ENCODE assay signal across 21 cellular contexts in genomic region chr11:106467486-106467885, GRCh38.
DNase-seq lines count a peak whose midpoint lies in the region; ATAC-seq and TF ChIP-seq lines count a peak whose summit lies in the region.
"Had no signal": no experiment of that assay in that cellular context is flagged by ENCODE, and none has a peak within 500 bp of the region (broad histone marks: within the 10 kb centered on the region; RNA-seq: fewer than 3 reads in every experiment).

No MANE protein-coding gene starts in this region.

- no peaks in the 10 kb centered on the region for H3K9me3 ChIP-seq in IMR-90 (ENCODE audit: control insufficient read depth, insufficient read depth, low read length)
- H3K9me3 ChIP-seq in body of pancreas = no peaks in the 10 kb centered on the region
- H3K9me3 ChIP-seq in mesodermal cell (ENCODE audit: control insufficient read depth, low read length) = no peaks in the 10 kb centered on the region
- H3K9me3 ChIP-seq in osteoblast (ENCODE audit: low read depth, low read length) = no peaks in the 10 kb centered on the region
- H3K9me3 ChIP-seq: A549, BE2C, SJCRH30 had no signal

- peaks cover 52% of the 10 kb centered on the region for H3K4me1 Mint-ChIP-seq in type B pancreatic cell (ENCODE audit: unreplicated experiment)
- H3K4me1 Mint-ChIP-seq: CD4-positive, CD25-positive, alpha-beta regulatory T cell had no signal

- no peaks in the 10 kb centered on the region for H3K36me3 Mint-ChIP-seq in type B pancreatic cell
- H3K36me3 Mint-ChIP-seq: CD4-positive, CD25-positive, alpha-beta regulatory T cell had no signal

- H3K4me3 ChIP-seq in IMR-90 (ENCODE audit: insufficient read depth, low read depth, low read length) (no peak overlapping the region), body of pancreas (no peak overlapping the region), mesodermal cell (ENCODE audit: extremely low read depth, insufficient read depth, low read length, poor library complexity, severe bottlenecking) (no peak overlapping the region), osteoblast (ENCODE audit: insufficient read depth, low read length) (no peak overlapping the region)
- H3K4me3 ChIP-seq: A549 had no signal

- intact Hi-C loops in IMR-90 (cut with micrococcal nuclease) (loop anchor here (2.0 to 10.0 kb wide), 2 partner anchors 69 to 393 kb away; partner anchors contain the start of genes AASDHPPT and KBTBD3), body of pancreas (cut with DNase I) (no loop called here)

- peak overlapping the region in 1 of 2 experiments; percentile 60; a peak in 2 of 4 replicates for H4K8ac ChIP-seq in IMR-90 (ENCODE audit: low read depth in 2 of 2, low read length in 2 of 2)

- H3K4ac ChIP-seq in IMR-90 (ENCODE audit: low read depth, low read length) = peak overlapping the region; percentile 82; the same call in 1 of the 2 replicates

- no peak overlapping the region for H3K56ac ChIP-seq in IMR-90 (ENCODE audit: extremely low read depth, insufficient read depth, low read length)

- H3K27me3 ChIP-seq in IMR-90 (ENCODE audit: control insufficient read depth, insufficient read depth, low read length) (no peaks in the 10 kb centered on the region), body of pancreas (no peaks in the 10 kb centered on the region), osteoblast (ENCODE audit: insufficient read depth, low read length) (no peaks in the 10 kb centered on the region)
- H3K27me3 ChIP-seq: BE2C, SJCRH30 had no signal

- no peak for TF ChIP-seq RAD21 in IMR-90 (IDR thresholded peaks at IDR 0.05; ENCODE audit: low read length)

- no peaks in the 10 kb centered on the region for H4K20me1 ChIP-seq in IMR-90 (ENCODE audit: insufficient read depth, low read length)
- no peaks in the 10 kb centered on the region for H4K20me1 ChIP-seq in osteoblast (ENCODE audit: insufficient read depth, low read length)

- no peak overlapping the region for H3K9ac ChIP-seq in IMR-90 (ENCODE audit: low read depth, low read length)

- H3K36me3 ChIP-seq in IMR-90 (ENCODE audit: control insufficient read depth, insufficient read depth, low read length) (no peaks in the 10 kb centered on the region), body of pancreas (replicated peaks in 1 of 2; ENCODE audit: insufficient read depth in 1 of 2, low read depth in 2 of 2) (no peaks in the 10 kb centered on the region), mesodermal cell (ENCODE audit: control insufficient read depth, insufficient read depth, low read length) (no peaks in the 10 kb centered on the region), osteoblast (ENCODE audit: insufficient read depth, low read length) (no peaks in the 10 kb centered on the region)
- H3K36me3 ChIP-seq: BE2C, SJCRH30 had no signal

- H3K9me3 Mint-ChIP-seq in type B pancreatic cell = no peaks in the 10 kb centered on the region
- H3K9me3 Mint-ChIP-seq: H9, HFFc6 had no signal

- POLR2A ChIA-PET in IMR-90 (lab: Charles Lee; ENCODE audit: unreplicated experiment) = no interaction called here

- CTCF ChIA-PET in IMR-90 (lab: Yijun Ruan, JAX) = no interaction called here

- H3K9me1 ChIP-seq in IMR-90 (ENCODE audit: insufficient read depth, low read length) = no peaks in the 10 kb centered on the region; the same call in 1 of the 2 replicates

- no peak overlapping the region for H3K23ac ChIP-seq in IMR-90 (ENCODE audit: low read depth, low read length)

- H3K4me2 ChIP-seq in IMR-90 (ENCODE audit: low read depth, low read length) = no peak overlapping the region
- H3K4me2 ChIP-seq in osteoblast (ENCODE audit: insufficient read depth, low read length) = no peak overlapping the region

- dilution Hi-C loops in IMR-90 (cut with HindIII; ENCODE audit: low sequenced_read_pairs, unreplicated experiment) = no loop called here

- peak overlapping the region; percentile 58; the same call in 1 of the 2 replicates for H4K91ac ChIP-seq in IMR-90 (ENCODE audit: insufficient read depth, low read depth, low read length)

- H2AFZ ChIP-seq in IMR-90 (replicated peaks; ENCODE audit: low read length, poor library complexity) (no peak overlapping the region), osteoblast (ENCODE audit: low read length) (no peak overlapping the region)

- peak overlapping the region; percentile 84; the same call in 1 of the 2 replicates for H4K5ac ChIP-seq in IMR-90 (ENCODE audit: low read depth, low read length)

- ATAC-seq in IMR-90 (ENCODE audit: low read depth) = no peak
- no peak for ATAC-seq in body of pancreas
- ATAC-seq: A549 had no signal

- no TSS peak for BruUV-seq in IMR-90 (replicated peaks; lab: Mats Ljungman, UMichigan)

- H2AK9ac ChIP-seq in IMR-90 (replicated peaks; ENCODE audit: low read depth, low read length, poor library complexity) = no peak overlapping the region

- H3K27me3 Mint-ChIP-seq in type B pancreatic cell = peaks cover 17% of the 10 kb centered on the region

- TF ChIP-seq CTCF in IMR-90 (conservative IDR thresholded peaks at IDR 0.05; ENCODE audit: low read depth, low read length) (no peak), body of pancreas (IDR thresholded peaks at IDR 0.05) (no peak), type B pancreatic cell (conservative IDR thresholded peaks at IDR 0.05) (no peak), osteoblast (IDR thresholded peaks at IDR 0.05; ENCODE audit: extremely low read depth, low read depth, low read length) (no peak)

- peak overlapping the region; percentile 83; the same call in 1 of the 2 replicates for H3K14ac ChIP-seq in IMR-90 (replicated peaks; ENCODE audit: low read depth, low read length)

- DNase-seq in IMR-90 (no peak), body of pancreas (no peak), type B pancreatic cell (ENCODE audit: extremely low spot score, unreplicated experiment) (no peak), KBM-7 (no peak), Kasumi-1 (lab: John Stamatoyannopoulos, UW) (no peak), osteoblast (ENCODE audit: insufficient read length, low spot score, missing footprints) (no peak)
- DNase-seq: BE2C; CD4-positive, CD25-positive, alpha-beta regulatory T cell; COR-L47; DMS 273 treated with DMSO at 0.1 percent for 48 hours; H9; KG1; MV-4-11; NCI-H1694 treated with DMSO at 0.1 percent for 48 hours; NCI-H2081 treated with DMSO at 0.1 percent for 48 hours; NCI-H526 treated with DMSO at 0.1 percent for 48 hours; OCI-M1 had no signal

- TF ChIP-seq POLR2A in IMR-90 (IDR thresholded peaks at IDR 0.05; ENCODE audit: low read depth, low read length) (no peak), body of pancreas (IDR thresholded peaks at IDR 0.05) (no peak)

- H2AK5ac ChIP-seq in IMR-90 (ENCODE audit: low read depth, low read length) = 0 out of 2 replicates have a peak overlapping the region, but pooled peaks have one; percentile 59

- in situ Hi-C loops in IMR-90 (cut with MboI; ENCODE audit: low sequenced_read_pairs) = no loop called here
- in situ Hi-C loops in KBM-7 (cut with MboI; ENCODE audit: low pct_unique_long_range_greater_than_20kb, low sequenced_read_pairs) = no loop called here

- no peaks in the 10 kb centered on the region for H3K79me1 ChIP-seq in IMR-90 (ENCODE audit: low read depth in 1 of 2, low read length in 2 of 2)

- peak overlapping the region; percentile 76 for H2BK5ac ChIP-seq in IMR-90 (ENCODE audit: low read depth, low read length, poor library complexity, severe bottlenecking)

- no peaks in the 10 kb centered on the region for H3K79me2 ChIP-seq in osteoblast (ENCODE audit: insufficient read depth, low read length)

- no peak overlapping the region for H3K27ac ChIP-seq in IMR-90 (ENCODE audit: insufficient read depth, low read length)
- H3K27ac ChIP-seq in body of pancreas = peak overlapping the region in 3 of 4 donors; percentile 23 to 73 (median 46)
- peak overlapping the region; percentile 91 for H3K27ac ChIP-seq in mesodermal cell (ENCODE audit: low read depth, low read length, severe bottlenecking)
- no peak overlapping the region for H3K27ac ChIP-seq in osteoblast (ENCODE audit: low read depth, low read length)
- H3K27ac ChIP-seq: SJCRH30 had no signal

- peak overlapping the region; percentile 35 for H3K27ac Mint-ChIP-seq in type B pancreatic cell
- H3K27ac Mint-ChIP-seq: CD4-positive, CD25-positive, alpha-beta regulatory T cell; H9 had no signal

- peak overlapping the region; percentile 24; the same call in 1 of the 3 replicates for H2BK15ac ChIP-seq in IMR-90 (ENCODE audit: low read depth, low read length)

- H3K4me1 ChIP-seq in IMR-90 (ENCODE audit: control insufficient read depth, insufficient read depth, low read length) = peaks cover 17% of the 10 kb centered on the region
- H3K4me1 ChIP-seq in body of pancreas = peaks cover 48% of the 10 kb centered on the region
- peaks cover 86% of the 10 kb centered on the region for H3K4me1 ChIP-seq in mesodermal cell (ENCODE audit: control insufficient read depth, insufficient read depth, low read length, poor library complexity, severe bottlenecking)
- peaks cover 24% of the 10 kb centered on the region for H3K4me1 ChIP-seq in osteoblast (ENCODE audit: insufficient read depth, low read length)
- H3K4me1 ChIP-seq: BE2C had no signal

- H2BK20ac ChIP-seq in IMR-90 (ENCODE audit: low read depth, low read length) = peak overlapping the region; percentile 82

- H2BK120ac ChIP-seq in IMR-90 (ENCODE audit: low read depth, low read length) = peak overlapping the region; percentile 85

- peak overlapping the region; percentile 40 for H3K4me3 Mint-ChIP-seq in type B pancreatic cell
- H3K4me3 Mint-ChIP-seq: CD4-positive, CD25-positive, alpha-beta regulatory T cell; H9 had no signal

- H3K18ac ChIP-seq in IMR-90 (ENCODE audit: low read depth, low read length) = peak overlapping the region; percentile 91; the same call in 1 of the 2 replicates

TF ChIP-seq in IMR-90, 13 proteins besides CTCF, POLR2A, EP300 and RAD21:
- TF ChIP-seq RCOR1 (IDR thresholded peaks at IDR 0.05; ENCODE audit: insufficient replicate concordance, low read length) (no peak), MXI1 (IDR thresholded peaks at IDR 0.05; ENCODE audit: borderline replicate concordance, low read depth, low read length) (no peak), USF2 (IDR thresholded peaks at IDR 0.05; ENCODE audit: low read depth, low read length) (no peak), MAZ (IDR thresholded peaks at IDR 0.05; ENCODE audit: borderline replicate concordance, low read depth, low read length) (no peak)
TF ChIP-seq in IMR-90: peak in this region for 0.

Comparison
In these comparisons a context has a peak if more than half of its experiments do, and no peak if none do; other contexts are left out.
1. H3K27ac ChIP-seq: peak in body of pancreas (3 of 4) and mesodermal cell (single experiment); none in IMR-90 (single experiment) and osteoblast (single experiment).